ENCODE assay signal across 35 cellular contexts in the genomic region with DNA sequence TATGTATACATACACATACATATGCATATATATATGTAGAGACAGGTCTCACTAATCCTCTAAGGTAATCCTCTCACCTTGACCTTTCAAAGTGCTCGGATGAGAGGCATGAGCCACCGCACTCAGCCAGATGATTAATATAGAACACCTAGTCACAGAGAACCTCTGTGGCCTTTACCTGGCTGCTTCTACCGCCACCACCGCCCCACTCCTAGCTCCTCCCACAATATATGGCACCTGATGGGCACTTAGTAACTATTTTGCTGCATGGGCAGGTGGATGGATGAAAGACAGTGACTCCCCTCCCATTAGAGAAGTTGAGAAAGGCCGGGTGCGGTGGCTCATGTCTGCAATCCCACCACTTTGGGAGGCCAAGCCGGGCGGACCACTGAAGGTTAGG. TPM values are rescaled to one million over a fixed set of nuclear protein-coding genes. Genes with fewer than 3 reads are reported as not detected.
"Had no signal": no experiment of that assay in that cellular context is flagged by ENCODE, and none has a peak within 500 bp of the region (broad histone marks: within the 10 kb centered on the region; RNA-seq: fewer than 3 reads in every experiment).

No MANE protein-coding gene starts in this region.

- H3K36me3 ChIP-seq: adrenal gland, esophagus squamous epithelium, gastroesophageal sphincter, WERI-Rb-1 had no signal

- H3K27me3 ChIP-seq: adrenal gland, body of pancreas, gastroesophageal sphincter had no signal

- H3K4me1 ChIP-seq: adrenal gland, body of pancreas, gastroesophageal sphincter had no signal

- DNase-seq: activated B cell treated with CpG ODN at 0.5 μM for 24 hours; activated CD4-positive, alpha-beta T cell treated with anti-CD3 and anti-CD28 coated beads for 48 hours; activated CD4-positive, alpha-beta T cell treated with anti-CD3 and anti-CD28 coated beads, Interleukin-2, amount 50 U/mL, for 1 hour; activated CD4-positive, alpha-beta T cell treated with anti-CD3 and anti-CD28 coated beads, Interleukin-2, amount 50 U/mL, for 48 hours; activated CD8-positive, alpha-beta memory T cell treated with anti-CD3 and anti-CD28 coated beads for 24 hours; activated CD8-positive, alpha-beta T cell treated with anti-CD3 and anti-CD28 coated beads for 36 hours; activated effector memory CD4-positive, alpha-beta T cell treated with anti-CD3 and anti-CD28 coated beads, Interleukin-2, amount 50 U/mL, for 16 hours; activated naive CD4-positive, alpha-beta T cell treated with anti-CD3 and anti-CD28 coated beads for 36 hours; activated naive CD8-positive, alpha-beta T cell treated with anti-CD3 and anti-CD28 coated beads for 36 hours; activated naive CD8-positive, alpha-beta T cell treated with anti-CD3 and anti-CD28 coated beads, Interleukin-2, amount 50 U/mL, for 24 hours; activated T-cell treated with anti-CD3 and anti-CD28 coated beads, Interleukin-2, amount 50 U/mL, for 1 hour; activated T-cell treated with anti-CD3 and anti-CD28 coated beads, Interleukin-2, amount 50 U/mL, for 48 hours; adrenal gland; amygdala; body of pancreas; caudate nucleus; effector CD8-positive, alpha-beta T cell; esophagus squamous epithelium; foreskin melanocyte; T-helper 1 cell; T-helper 17 cell; T1000; WERI-Rb-1 had no signal

- FAIRE-seq: colon, endometrium, endothelial cell of umbilical vein had no signal

- H3K27ac ChIP-seq: adrenal gland, body of pancreas, epithelial cell of prostate, esophagus squamous epithelium, gastroesophageal sphincter, WERI-Rb-1 had no signal

- H3K4me3 ChIP-seq: adrenal gland, body of pancreas, esophagus squamous epithelium, gastroesophageal sphincter had no signal

- H3K9me3 ChIP-seq: adrenal gland, body of pancreas, esophagus squamous epithelium, gastroesophageal sphincter had no signal

RNA-seq across cellular contexts. Expression of a gene that starts 16.7 kb away (rescaled TPM):
- total RNA-seq: activated B cell treated with CpG ODN at 0.5 μM for 24 hours; activated CD8-positive, alpha-beta T cell treated with anti-CD3 and anti-CD28 coated beads for 36 hours; activated naive CD4-positive, alpha-beta T cell treated with anti-CD3 and anti-CD28 coated beads for 36 hours; activated naive CD8-positive, alpha-beta T cell treated with anti-CD3 and anti-CD28 coated beads for 36 hours; activated T-helper 1 cell treated with anti-CD3 and anti-CD28 coated beads, Interleukin-12 subunit alpha, Interleukin-12 subunit beta, Interleukin-2, Interleukin-4 antibody, amounts not matched to agents 30 ng/mL and 10 ng/mL and 1 ng/mL, durations not matched to agents 14 hours and 24 hours and 36 hours; activated T-helper 2 cell treated with anti-CD3 and anti-CD28 coated beads, Interferon-gamma antibody, Interleukin-2, Interleukin-4, amounts not matched to agents 10 μg/mL and 5 μg/mL and 100 μg/mL, durations not matched to agents 14 hours and 24 hours and 36 hours; chondrocyte; dermis microvascular lymphatic vessel endothelial cell; endothelial cell of umbilical vein; fibroblast of lung; fibroblast of villous mesenchyme; glomerular endothelial cell; T-helper 17 cell had no signal
- polyA plus RNA-seq: endothelial cell of umbilical vein, fibroblast of lung had no signal

RNA-seq across cellular contexts. Expression of a gene that starts 57.0 kb away (rescaled TPM):
- total RNA-seq: activated B cell treated with CpG ODN at 0.5 μM for 24 hours; activated CD8-positive, alpha-beta T cell treated with anti-CD3 and anti-CD28 coated beads for 36 hours; activated naive CD4-positive, alpha-beta T cell treated with anti-CD3 and anti-CD28 coated beads for 36 hours; activated naive CD8-positive, alpha-beta T cell treated with anti-CD3 and anti-CD28 coated beads for 36 hours; activated T-helper 1 cell treated with anti-CD3 and anti-CD28 coated beads, Interleukin-12 subunit alpha, Interleukin-12 subunit beta, Interleukin-2, Interleukin-4 antibody, amounts not matched to agents 30 ng/mL and 10 ng/mL and 1 ng/mL, durations not matched to agents 14 hours and 24 hours and 36 hours; activated T-helper 2 cell treated with anti-CD3 and anti-CD28 coated beads, Interferon-gamma antibody, Interleukin-2, Interleukin-4, amounts not matched to agents 10 μg/mL and 5 μg/mL and 100 μg/mL, durations not matched to agents 14 hours and 24 hours and 36 hours; dermis microvascular lymphatic vessel endothelial cell; endothelial cell of umbilical vein; glomerular endothelial cell; T-helper 17 cell had no signal
- polyA plus RNA-seq: endothelial cell of umbilical vein had no signal
